Comparison of ENCODE assay signal across 1 cellular context in the genomic region with DNA sequence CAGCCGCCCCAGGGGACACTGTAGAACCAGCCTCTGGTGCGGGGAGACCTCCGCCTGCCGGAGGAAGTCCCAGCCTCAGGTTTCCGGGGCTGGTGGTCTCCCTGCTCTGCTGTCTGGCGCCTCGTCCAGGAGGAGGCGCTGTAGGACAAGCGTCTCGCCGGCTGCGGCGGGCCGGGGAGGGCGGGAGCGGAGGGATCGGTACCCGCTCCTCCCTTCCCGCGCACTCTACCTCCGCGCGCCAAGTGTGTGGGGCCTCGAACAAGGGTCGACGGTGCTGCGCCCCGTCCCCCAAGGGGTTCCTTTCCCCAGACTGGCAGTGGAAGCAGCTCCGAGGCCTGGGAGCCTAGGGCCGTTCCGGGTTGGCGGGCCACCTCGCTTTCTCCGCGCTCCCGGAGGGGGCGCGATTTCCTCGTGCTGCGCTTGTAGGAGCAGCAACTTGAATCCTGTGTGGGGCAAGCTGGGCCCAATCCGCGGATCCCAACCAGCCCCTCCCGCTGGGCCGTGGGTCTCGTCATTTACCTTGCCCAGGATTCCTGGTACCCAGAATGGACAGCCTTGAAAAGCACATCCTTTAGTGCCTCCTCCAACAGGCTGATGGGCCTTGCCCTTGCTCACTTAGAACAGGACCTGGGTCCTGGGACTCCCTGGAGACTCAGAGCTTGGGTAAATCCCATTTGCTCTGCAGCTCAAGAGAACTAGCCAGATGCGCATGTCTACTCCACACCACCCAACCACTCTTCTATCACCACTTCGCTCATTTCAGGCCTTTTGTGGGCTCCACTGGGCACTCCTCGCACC.
TF ChIP-seq lines count a peak whose summit lies in the region.

No MANE protein-coding gene starts in this region.

TF ChIP-seq in K562, 482 proteins besides CTCF, POLR2A, EP300 and RAD21 (continued from another document and continues in another):
- TF ChIP-seq, protein P1, sequence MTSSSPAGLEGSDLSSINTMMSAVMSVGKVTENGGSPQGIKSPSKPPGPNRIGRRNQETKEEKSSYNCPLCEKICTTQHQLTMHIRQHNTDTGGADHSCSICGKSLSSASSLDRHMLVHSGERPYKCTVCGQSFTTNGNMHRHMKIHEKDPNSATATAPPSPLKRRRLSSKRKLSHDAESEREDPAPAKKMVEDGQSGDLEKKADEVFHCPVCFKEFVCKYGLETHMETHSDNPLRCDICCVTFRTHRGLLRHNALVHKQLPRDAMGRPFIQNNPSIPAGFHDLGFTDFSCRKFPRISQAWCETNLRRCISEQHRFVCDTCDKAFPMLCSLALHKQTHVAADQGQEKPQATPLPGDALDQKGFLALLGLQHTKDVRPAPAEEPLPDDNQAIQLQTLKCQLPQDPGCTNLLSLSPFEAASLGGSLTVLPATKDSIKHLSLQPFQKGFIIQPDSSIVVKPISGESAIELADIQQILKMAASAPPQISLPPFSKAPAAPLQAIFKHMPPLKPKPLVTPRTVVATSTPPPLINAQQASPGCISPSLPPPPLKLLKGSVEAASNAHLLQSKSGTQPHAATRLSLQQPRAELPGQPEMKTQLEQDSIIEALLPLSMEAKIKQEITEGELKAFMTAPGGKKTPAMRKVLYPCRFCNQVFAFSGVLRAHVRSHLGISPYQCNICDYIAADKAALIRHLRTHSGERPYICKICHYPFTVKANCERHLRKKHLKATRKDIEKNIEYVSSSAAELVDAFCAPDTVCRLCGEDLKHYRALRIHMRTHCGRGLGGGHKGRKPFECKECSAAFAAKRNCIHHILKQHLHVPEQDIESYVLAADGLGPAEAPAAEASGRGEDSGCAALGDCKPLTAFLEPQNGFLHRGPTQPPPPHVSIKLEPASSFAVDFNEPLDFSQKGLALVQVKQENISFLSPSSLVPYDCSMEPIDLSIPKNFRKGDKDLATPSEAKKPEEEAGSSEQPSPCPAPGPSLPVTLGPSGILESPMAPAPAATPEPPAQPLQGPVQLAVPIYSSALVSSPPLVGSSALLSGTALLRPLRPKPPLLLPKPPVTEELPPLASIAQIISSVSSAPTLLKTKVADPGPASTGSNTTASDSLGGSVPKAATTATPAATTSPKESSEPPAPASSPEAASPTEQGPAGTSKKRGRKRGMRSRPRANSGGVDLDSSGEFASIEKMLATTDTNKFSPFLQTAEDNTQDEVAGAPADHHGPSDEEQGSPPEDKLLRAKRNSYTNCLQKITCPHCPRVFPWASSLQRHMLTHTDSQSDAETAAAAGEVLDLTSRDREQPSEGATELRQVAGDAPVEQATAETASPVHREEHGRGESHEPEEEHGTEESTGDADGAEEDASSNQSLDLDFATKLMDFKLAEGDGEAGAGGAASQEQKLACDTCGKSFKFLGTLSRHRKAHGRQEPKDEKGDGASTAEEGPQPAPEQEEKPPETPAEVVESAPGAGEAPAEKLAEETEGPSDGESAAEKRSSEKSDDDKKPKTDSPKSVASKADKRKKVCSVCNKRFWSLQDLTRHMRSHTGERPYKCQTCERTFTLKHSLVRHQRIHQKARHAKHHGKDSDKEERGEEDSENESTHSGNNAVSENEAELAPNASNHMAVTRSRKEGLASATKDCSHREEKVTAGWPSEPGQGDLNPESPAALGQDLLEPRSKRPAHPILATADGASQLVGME (CRISPR knock-in tag; IDR thresholded peaks at IDR 0.05), result 0 out of 2 replicates have a peak, but pooled peaks have one; percentile 65
- TF ChIP-seq, protein P2, sequence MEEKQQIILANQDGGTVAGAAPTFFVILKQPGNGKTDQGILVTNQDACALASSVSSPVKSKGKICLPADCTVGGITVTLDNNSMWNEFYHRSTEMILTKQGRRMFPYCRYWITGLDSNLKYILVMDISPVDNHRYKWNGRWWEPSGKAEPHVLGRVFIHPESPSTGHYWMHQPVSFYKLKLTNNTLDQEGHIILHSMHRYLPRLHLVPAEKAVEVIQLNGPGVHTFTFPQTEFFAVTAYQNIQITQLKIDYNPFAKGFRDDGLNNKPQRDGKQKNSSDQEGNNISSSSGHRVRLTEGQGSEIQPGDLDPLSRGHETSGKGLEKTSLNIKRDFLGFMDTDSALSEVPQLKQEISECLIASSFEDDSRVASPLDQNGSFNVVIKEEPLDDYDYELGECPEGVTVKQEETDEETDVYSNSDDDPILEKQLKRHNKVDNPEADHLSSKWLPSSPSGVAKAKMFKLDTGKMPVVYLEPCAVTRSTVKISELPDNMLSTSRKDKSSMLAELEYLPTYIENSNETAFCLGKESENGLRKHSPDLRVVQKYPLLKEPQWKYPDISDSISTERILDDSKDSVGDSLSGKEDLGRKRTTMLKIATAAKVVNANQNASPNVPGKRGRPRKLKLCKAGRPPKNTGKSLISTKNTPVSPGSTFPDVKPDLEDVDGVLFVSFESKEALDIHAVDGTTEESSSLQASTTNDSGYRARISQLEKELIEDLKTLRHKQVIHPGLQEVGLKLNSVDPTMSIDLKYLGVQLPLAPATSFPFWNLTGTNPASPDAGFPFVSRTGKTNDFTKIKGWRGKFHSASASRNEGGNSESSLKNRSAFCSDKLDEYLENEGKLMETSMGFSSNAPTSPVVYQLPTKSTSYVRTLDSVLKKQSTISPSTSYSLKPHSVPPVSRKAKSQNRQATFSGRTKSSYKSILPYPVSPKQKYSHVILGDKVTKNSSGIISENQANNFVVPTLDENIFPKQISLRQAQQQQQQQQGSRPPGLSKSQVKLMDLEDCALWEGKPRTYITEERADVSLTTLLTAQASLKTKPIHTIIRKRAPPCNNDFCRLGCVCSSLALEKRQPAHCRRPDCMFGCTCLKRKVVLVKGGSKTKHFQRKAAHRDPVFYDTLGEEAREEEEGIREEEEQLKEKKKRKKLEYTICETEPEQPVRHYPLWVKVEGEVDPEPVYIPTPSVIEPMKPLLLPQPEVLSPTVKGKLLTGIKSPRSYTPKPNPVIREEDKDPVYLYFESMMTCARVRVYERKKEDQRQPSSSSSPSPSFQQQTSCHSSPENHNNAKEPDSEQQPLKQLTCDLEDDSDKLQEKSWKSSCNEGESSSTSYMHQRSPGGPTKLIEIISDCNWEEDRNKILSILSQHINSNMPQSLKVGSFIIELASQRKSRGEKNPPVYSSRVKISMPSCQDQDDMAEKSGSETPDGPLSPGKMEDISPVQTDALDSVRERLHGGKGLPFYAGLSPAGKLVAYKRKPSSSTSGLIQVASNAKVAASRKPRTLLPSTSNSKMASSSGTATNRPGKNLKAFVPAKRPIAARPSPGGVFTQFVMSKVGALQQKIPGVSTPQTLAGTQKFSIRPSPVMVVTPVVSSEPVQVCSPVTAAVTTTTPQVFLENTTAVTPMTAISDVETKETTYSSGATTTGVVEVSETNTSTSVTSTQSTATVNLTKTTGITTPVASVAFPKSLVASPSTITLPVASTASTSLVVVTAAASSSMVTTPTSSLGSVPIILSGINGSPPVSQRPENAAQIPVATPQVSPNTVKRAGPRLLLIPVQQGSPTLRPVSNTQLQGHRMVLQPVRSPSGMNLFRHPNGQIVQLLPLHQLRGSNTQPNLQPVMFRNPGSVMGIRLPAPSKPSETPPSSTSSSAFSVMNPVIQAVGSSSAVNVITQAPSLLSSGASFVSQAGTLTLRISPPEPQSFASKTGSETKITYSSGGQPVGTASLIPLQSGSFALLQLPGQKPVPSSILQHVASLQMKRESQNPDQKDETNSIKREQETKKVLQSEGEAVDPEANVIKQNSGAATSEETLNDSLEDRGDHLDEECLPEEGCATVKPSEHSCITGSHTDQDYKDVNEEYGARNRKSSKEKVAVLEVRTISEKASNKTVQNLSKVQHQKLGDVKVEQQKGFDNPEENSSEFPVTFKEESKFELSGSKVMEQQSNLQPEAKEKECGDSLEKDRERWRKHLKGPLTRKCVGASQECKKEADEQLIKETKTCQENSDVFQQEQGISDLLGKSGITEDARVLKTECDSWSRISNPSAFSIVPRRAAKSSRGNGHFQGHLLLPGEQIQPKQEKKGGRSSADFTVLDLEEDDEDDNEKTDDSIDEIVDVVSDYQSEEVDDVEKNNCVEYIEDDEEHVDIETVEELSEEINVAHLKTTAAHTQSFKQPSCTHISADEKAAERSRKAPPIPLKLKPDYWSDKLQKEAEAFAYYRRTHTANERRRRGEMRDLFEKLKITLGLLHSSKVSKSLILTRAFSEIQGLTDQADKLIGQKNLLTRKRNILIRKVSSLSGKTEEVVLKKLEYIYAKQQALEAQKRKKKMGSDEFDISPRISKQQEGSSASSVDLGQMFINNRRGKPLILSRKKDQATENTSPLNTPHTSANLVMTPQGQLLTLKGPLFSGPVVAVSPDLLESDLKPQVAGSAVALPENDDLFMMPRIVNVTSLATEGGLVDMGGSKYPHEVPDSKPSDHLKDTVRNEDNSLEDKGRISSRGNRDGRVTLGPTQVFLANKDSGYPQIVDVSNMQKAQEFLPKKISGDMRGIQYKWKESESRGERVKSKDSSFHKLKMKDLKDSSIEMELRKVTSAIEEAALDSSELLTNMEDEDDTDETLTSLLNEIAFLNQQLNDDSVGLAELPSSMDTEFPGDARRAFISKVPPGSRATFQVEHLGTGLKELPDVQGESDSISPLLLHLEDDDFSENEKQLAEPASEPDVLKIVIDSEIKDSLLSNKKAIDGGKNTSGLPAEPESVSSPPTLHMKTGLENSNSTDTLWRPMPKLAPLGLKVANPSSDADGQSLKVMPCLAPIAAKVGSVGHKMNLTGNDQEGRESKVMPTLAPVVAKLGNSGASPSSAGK (IDR thresholded peaks at IDR 0.05), result peak; percentile 83
- TF ChIP-seq ZNF707 (CRISPR knock-in tag; conservative IDR thresholded peaks at IDR 0.05) (no peak), STAG1 (CRISPR knock-in tag; IDR thresholded peaks at IDR 0.05; ENCODE audit: borderline replicate concordance) (peak; percentile 88), RUNX1 (IDR thresholded peaks at IDR 0.05; ENCODE audit: low read depth) (0 out of 2 replicates have a peak, but pooled peaks have one; percentile 34), CHAMP1 (IDR thresholded peaks at IDR 0.05) (no peak), ZNF354B (CRISPR knock-in tag; IDR thresholded peaks at IDR 0.05) (no peak), AFF1 (IDR thresholded peaks at IDR 0.05; ENCODE audit: low read depth in 1 of 2, partially characterized antibody in 2 of 2) (peak in 1 of 2 experiments; percentile 88), SP1 (CRISPR knock-in tag; IDR thresholded peaks at IDR 0.05) (no peak), ZFX (CRISPR knock-in tag; IDR thresholded peaks at IDR 0.05) (0 out of 2 replicates have a peak, but pooled peaks have one; percentile 21), HNRNPLL (IDR thresholded peaks at IDR 0.05; ENCODE audit: low read depth, low read length, poor library complexity, severe bottlenecking) (peak; percentile 38), HDGF (IDR thresholded peaks at IDR 0.05) (no peak), HLTF (IDR thresholded peaks at IDR 0.05) (peak; percentile 74), BHLHE40 (IDR thresholded peaks at IDR 0.05; ENCODE audit: low read length) (0 out of 2 replicates have a peak, but pooled peaks have one; percentile 16), MXD1 (CRISPR knock-in tag; IDR thresholded peaks at IDR 0.05; ENCODE audit: borderline replicate concordance, poor library complexity, severe bottlenecking) (no peak), KLF16 (IDR thresholded peaks at IDR 0.05) (0 out of 2 replicates have a peak, but pooled peaks have one; percentile 32), HBP1 (CRISPR knock-in tag; IDR thresholded peaks at IDR 0.05) (no peak), HOXB6 (CRISPR knock-in tag; IDR thresholded peaks at IDR 0.05; ENCODE audit: borderline replicate concordance) (no peak)
